In genomic region chr22:42357634-42358296, GRCh38 we compare ENCODE assay signal across 22 cellular contexts.
DNase-seq lines count a peak whose midpoint lies in the region; ATAC-seq, FAIRE-seq and TF ChIP-seq lines count a peak whose summit lies in the region.
"Had no signal": no experiment of that assay in that cellular context is flagged by ENCODE, and none has a peak within 500 bp of the region (broad histone marks: within the 10 kb centered on the region; RNA-seq: fewer than 3 reads in every experiment).

No MANE protein-coding gene starts in this region.

- no peak for TF ChIP-seq CTCF in A549 (IDR thresholded peaks at IDR 0.05)
- no peak for TF ChIP-seq CTCF in RWPE1 (conservative IDR thresholded peaks at IDR 0.05; ENCODE audit: low read depth)
- no peak for TF ChIP-seq CTCF in lung (IDR thresholded peaks at IDR 0.05; ENCODE audit: control extremely low read depth, extremely low read depth)

- H3K4me3 ChIP-seq in A549: no peak overlapping the region
- no peak overlapping the region for H3K4me3 ChIP-seq in lung
- H3K4me3 ChIP-seq: coronary artery, ovary, spleen had no signal

- TF ChIP-seq POLR2A in A549 (IDR thresholded peaks at IDR 0.05; ENCODE audit: low read length): no peak

- CTCF ChIA-PET in A549 (lab: Yijun Ruan, JAX) (no interaction called here), RWPE1 (lab: Yijun Ruan, JAX) (interaction anchor here (0.6 to 1.0 kb wide), 2 partner anchors 37 to 80 kb away, joined by 5 read pairs; no protein-coding TSS in a partner anchor)

- H3K27ac ChIP-seq in A549 (no peak overlapping the region), RWPE1 (peak overlapping the region; percentile 88), lung (ENCODE audit: low read depth in 1 of 2, low read length in 1 of 2) (no peak overlapping the region)
- H3K27ac ChIP-seq: coronary artery, ovary, spleen had no signal

- no peaks in the 10 kb centered on the region for H3K36me3 ChIP-seq in lung (ENCODE audit: control insufficient read depth in 2 of 2, insufficient read depth in 2 of 2, low read length in 2 of 2)
- H3K36me3 ChIP-seq: ovary, spleen had no signal

- POLR2A ChIA-PET in A549 (lab: Yijun Ruan, JAX) (interaction anchor here (1.0 kb wide), 1 partner anchor 12 kb away, joined by 4 read pairs; no protein-coding TSS in a partner anchor), RWPE1 (lab: Yijun Ruan, JAX; ENCODE audit: low non-redundant PET) (no interaction called here)

- ATAC-seq in A549 (peak; percentile 12 to 67; a peak in 4 of 6 replicates), esophagus mucosa (peak; percentile 79), lung (ENCODE audit: insufficient read depth, low FRiP score) (no peak), HG02938 (IDR thresholded peaks at IDR 0.05; ENCODE audit: unreplicated experiment) (no peak), GM19328 (IDR thresholded peaks at IDR 0.05; ENCODE audit: unreplicated experiment) (no peak), HG02840 (IDR thresholded peaks at IDR 0.05; ENCODE audit: low FRiP score, unreplicated experiment) (no peak)
- ATAC-seq: activated CD8-positive, alpha-beta memory T cell treated with anti-CD3 and anti-CD28 coated beads, Interleukin-2, amount 10 ng/mL, durations not matched to agents 7 days and 5 days; CD8-positive, alpha-beta T cell had no signal

- 9% methylated on average over 6 of the region's 8 CpGs for WGBS in A549 (ENCODE audit: missing lambda C conversion rate)
- WGBS in lung, 2 donors: 58 to 86% methylated on average over 8 of the region's 8 CpGs

- no peak overlapping the region for H3K4me2 ChIP-seq in A549

- H3K27me3 ChIP-seq in lung (ENCODE audit: control insufficient read depth, insufficient read depth): no peaks in the 10 kb centered on the region
- H3K27me3 ChIP-seq: ovary had no signal

- H3K9me3 ChIP-seq in A549 (no peaks in the 10 kb centered on the region), lung (ENCODE audit: control insufficient read depth in 2 of 2, insufficient read depth in 1 of 2, low read length in 1 of 2) (no peaks in the 10 kb centered on the region)
- H3K9me3 ChIP-seq: ovary, spleen had no signal

- no peak for TF ChIP-seq EP300 in A549 (IDR thresholded peaks at IDR 0.05)

- DNase-seq in A549 (ENCODE audit: low read depth in 1 of 2, low spot score in 1 of 2) (no peak), RWPE1 (ENCODE audit: low spot score) (peak; percentile 28), lung (ENCODE audit: low spot score) (peak; percentile 53), superior temporal gyrus (ENCODE audit: extremely low spot score) (no peak)
- DNase-seq: ACHN; activated CD4-positive, alpha-beta T cell treated with anti-CD3 and anti-CD28 coated beads for 1 hour; activated CD8-positive, alpha-beta memory T cell treated with anti-CD3 and anti-CD28 coated beads, Interleukin-2, amount 10 ng/mL, durations not matched to agents 7 days and 5 days; activated effector memory CD4-positive, alpha-beta T cell treated with Interleukin-2 at 50 U/mL for 16 hours; CD8-positive, alpha-beta T cell; EL; erythroblast; islet precursor cell; Karpas-422; NCI-H1417 treated with DMSO at 0.1 percent for 48 hours; NCI-H2227 treated with DMSO at 0.1 percent for 48 hours; ovary; spleen had no signal

- no peak for FAIRE-seq in A549 (lab: Jason Lieb, UNC)

- TF ChIP-seq RAD21 in A549 (conservative IDR thresholded peaks at IDR 0.05 in 1 of 2, IDR thresholded peaks at IDR 0.05 in 1 of 2): no peak

- H3K4me1 ChIP-seq in A549: no peaks in the 10 kb centered on the region
- H3K4me1 ChIP-seq in lung (ENCODE audit: control insufficient read depth in 2 of 2, insufficient read depth in 2 of 2, low read length in 2 of 2): peaks cover 0 to 3% of the 10 kb centered on the region in 2 donors

TF ChIP-seq in A549, 52 proteins besides CTCF, POLR2A, EP300 and RAD21:
- TF ChIP-seq RCOR1 (IDR thresholded peaks at IDR 0.05; ENCODE audit: low read depth, low read length) (no peak), HES2 (IDR thresholded peaks at IDR 0.05) (no peak), CBX8 (IDR thresholded peaks at IDR 0.05) (no peak), RARB (CRISPR knock-in tag; IDR thresholded peaks at IDR 0.05) (no peak), RFX5 (IDR thresholded peaks at IDR 0.05) (no peak), REST (IDR thresholded peaks at IDR 0.05) (no peak), ATOH8 (CRISPR knock-in tag; IDR thresholded peaks at IDR 0.05; ENCODE audit: low read depth) (no peak), ZC3H11A (IDR thresholded peaks at IDR 0.05) (no peak), HOXB5 (CRISPR knock-in tag; IDR thresholded peaks at IDR 0.05) (no peak), POLR2AphosphoS2 (conservative IDR thresholded peaks at IDR 0.05; ENCODE audit: low read length) (no peak), ESRRA (IDR thresholded peaks at IDR 0.05; ENCODE audit: borderline replicate concordance, low read length) (no peak), RNF2 (IDR thresholded peaks at IDR 0.05; ENCODE audit: borderline replicate concordance, low read depth) (no peak)

Comparison
In these comparisons a context has a peak if more than half of its experiments do, and no peak if none do; other contexts are left out.
1. ATAC-seq: peak in A549 (2 of 2) and esophagus mucosa (single experiment); none in lung (single experiment), HG02938 (single experiment), GM19328 (single experiment) and HG02840 (single experiment).
2. DNase-seq: peak in RWPE1 (single experiment) and lung (single experiment); none in A549 (0 of 2) and superior temporal gyrus (single experiment).